1 cellular context compared by ENCODE assay signal in the genomic region with DNA sequence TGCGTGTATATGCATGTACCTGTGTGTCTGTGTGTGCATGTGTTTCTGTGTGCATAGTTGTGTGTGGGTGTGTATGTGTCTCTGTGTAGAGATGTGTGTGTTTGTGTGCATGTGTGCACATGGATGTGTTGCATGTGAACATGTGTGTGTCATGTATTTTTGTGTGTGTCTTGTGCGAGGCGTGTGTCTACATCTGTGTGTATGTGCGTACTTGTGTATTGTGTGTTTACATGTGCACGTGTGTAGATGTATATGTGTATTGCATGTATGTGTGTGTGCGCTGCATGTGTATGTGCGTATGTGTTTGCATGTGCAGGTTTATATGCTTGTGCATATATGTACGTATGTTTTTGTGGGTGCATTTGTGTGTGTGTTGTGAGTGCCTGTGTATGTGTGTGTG.
TF ChIP-seq lines count a peak whose summit lies in the region.

No MANE protein-coding gene starts in this region.

TF ChIP-seq in HepG2, 621 proteins besides CTCF, POLR2A, EP300 and RAD21:
- TF ChIP-seq ZNF749 (CRISPR knock-in tag; IDR thresholded peaks at IDR 0.05; ENCODE audit: borderline replicate concordance) (no peak), ZNF619 (CRISPR knock-in tag; IDR thresholded peaks at IDR 0.05) (no peak), KAT7 (CRISPR knock-in tag; IDR thresholded peaks at IDR 0.05; ENCODE audit: borderline replicate concordance) (no peak)
- TF ChIP-seq, protein P1, sequence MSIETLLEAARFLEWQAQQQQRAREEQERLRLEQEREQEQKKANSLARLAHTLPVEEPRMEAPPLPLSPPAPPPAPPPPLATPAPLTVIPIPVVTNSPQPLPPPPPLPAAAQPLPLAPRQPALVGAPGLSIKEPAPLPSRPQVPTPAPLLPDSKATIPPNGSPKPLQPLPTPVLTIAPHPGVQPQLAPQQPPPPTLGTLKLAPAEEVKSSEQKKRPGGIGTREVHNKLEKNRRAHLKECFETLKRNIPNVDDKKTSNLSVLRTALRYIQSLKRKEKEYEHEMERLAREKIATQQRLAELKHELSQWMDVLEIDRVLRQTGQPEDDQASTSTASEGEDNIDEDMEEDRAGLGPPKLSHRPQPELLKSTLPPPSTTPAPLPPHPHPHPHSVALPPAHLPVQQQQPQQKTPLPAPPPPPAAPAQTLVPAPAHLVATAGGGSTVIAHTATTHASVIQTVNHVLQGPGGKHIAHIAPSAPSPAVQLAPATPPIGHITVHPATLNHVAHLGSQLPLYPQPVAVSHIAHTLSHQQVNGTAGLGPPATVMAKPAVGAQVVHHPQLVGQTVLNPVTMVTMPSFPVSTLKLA (IDR thresholded peaks at IDR 0.05), result peak; percentile 93
